In the genomic region with DNA sequence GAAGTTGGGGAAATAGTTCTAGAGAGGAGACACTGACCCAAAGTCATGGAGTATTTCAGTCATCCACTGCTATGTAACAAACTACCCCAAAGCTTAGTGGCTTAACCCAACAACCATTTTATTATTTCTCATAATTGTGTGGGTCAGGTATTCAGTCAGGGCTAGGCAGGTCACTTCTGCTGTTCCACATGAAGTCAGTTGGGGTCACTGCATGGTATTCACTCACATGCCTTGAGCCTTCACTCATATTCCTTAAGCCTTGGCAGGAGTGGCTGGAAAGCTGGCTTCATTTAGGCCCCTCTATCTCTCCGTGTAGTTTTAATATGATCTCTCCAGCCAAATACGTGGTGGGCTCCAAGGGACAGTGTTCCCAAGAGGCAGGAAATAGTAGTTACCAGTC, we compare ENCODE assay signal across 1 cellular context.
TF ChIP-seq lines count a peak whose summit lies in the region.

No MANE protein-coding gene starts in this region.

TF ChIP-seq in SK-N-SH treated with all-trans-retinoic acid at 6 μM for 48 hours, 23 proteins besides CTCF, POLR2A, EP300 and RAD21 (continued from another document):
- no peak for TF ChIP-seq CSRNP3 (CRISPR knock-in tag; IDR thresholded peaks at IDR 0.05)
- TF ChIP-seq, protein P1, sequence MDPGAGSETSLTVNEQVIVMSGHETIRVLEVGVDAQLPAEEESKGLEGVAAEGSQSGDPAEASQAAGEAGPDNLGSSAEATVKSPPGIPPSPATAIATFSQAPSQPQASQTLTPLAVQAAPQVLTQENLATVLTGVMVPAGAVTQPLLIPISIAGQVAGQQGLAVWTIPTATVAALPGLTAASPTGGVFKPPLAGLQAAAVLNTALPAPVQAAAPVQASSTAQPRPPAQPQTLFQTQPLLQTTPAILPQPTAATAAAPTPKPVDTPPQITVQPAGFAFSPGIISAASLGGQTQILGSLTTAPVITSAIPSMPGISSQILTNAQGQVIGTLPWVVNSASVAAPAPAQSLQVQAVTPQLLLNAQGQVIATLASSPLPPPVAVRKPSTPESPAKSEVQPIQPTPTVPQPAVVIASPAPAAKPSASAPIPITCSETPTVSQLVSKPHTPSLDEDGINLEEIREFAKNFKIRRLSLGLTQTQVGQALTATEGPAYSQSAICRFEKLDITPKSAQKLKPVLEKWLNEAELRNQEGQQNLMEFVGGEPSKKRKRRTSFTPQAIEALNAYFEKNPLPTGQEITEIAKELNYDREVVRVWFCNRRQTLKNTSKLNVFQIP (CRISPR knock-in tag; IDR thresholded peaks at IDR 0.05; ENCODE audit: borderline replicate concordance, low read depth): no peak
